Comparison of ENCODE assay signal across 10 cellular contexts in the genomic region with DNA sequence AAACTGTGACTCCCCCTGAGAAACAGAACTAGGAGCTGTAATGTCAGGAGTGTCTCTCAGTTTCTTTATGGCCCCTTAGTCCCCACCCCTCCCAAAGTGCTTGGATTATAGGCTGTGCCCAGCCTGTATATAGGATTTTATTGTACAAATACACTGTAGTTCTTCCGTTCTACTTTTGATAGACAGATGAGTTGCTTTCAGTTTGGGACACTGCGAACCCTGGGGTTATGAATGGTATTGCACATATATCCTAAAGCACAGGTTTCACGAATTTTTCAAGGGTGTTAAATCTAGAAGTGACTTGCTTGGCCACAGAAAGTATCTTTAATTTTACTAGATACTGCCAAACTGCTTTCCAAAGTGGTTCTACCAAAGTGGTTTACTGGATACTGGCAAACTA.
"Had no signal": no experiment of that assay in that cellular context is flagged by ENCODE, and none has a peak within 500 bp of the region (broad histone marks: within the 10 kb centered on the region; RNA-seq: fewer than 3 reads in every experiment).

No MANE protein-coding gene starts in this region.

- ATAC-seq: HCT116 had no signal

- H3K4me3 ChIP-seq: GM23248, HAP-1 had no signal

- H3K36me3 ChIP-seq: HAP-1 had no signal

- H3K27ac ChIP-seq: GM23248, HL-60 had no signal

- H3K9ac ChIP-seq: GM23248 had no signal

- H2AFZ ChIP-seq: GM23248 had no signal

- DNase-seq: GM23248, GOT3, H7, HFFc6, Karpas-422, KG1 had no signal

- FAIRE-seq: HTR-8/SVneo had no signal

- H3K4me1 ChIP-seq: HAP-1 had no signal
